ENCODE assay signal across 1 cellular context in the genomic region with DNA sequence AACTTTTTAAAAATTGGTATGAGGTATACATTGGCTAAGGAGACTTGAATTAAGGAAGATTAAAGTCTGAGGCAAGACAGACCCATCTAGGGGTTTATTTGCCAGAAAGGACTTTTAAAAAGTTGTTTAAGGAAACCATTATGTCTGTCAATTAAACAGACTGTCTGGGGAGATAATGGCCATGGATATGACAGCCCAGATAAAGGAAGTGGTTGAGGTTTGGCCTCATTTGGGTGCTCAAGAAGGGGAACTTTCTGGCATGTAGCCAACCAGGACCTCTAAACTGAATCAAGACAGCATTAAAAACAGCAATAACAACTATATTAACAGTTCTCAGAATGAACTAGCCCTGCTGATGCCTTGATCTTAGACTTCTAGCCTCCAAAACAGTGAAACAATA.
TF ChIP-seq lines count a peak whose summit lies in the region.

No MANE protein-coding gene starts in this region.

TF ChIP-seq in GM23338, 12 proteins besides CTCF, POLR2A, EP300 and RAD21 (continued from another document):
- TF ChIP-seq, protein P1, sequence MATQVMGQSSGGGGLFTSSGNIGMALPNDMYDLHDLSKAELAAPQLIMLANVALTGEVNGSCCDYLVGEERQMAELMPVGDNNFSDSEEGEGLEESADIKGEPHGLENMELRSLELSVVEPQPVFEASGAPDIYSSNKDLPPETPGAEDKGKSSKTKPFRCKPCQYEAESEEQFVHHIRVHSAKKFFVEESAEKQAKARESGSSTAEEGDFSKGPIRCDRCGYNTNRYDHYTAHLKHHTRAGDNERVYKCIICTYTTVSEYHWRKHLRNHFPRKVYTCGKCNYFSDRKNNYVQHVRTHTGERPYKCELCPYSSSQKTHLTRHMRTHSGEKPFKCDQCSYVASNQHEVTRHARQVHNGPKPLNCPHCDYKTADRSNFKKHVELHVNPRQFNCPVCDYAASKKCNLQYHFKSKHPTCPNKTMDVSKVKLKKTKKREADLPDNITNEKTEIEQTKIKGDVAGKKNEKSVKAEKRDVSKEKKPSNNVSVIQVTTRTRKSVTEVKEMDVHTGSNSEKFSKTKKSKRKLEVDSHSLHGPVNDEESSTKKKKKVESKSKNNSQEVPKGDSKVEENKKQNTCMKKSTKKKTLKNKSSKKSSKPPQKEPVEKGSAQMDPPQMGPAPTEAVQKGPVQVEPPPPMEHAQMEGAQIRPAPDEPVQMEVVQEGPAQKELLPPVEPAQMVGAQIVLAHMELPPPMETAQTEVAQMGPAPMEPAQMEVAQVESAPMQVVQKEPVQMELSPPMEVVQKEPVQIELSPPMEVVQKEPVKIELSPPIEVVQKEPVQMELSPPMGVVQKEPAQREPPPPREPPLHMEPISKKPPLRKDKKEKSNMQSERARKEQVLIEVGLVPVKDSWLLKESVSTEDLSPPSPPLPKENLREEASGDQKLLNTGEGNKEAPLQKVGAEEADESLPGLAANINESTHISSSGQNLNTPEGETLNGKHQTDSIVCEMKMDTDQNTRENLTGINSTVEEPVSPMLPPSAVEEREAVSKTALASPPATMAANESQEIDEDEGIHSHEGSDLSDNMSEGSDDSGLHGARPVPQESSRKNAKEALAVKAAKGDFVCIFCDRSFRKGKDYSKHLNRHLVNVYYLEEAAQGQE (IDR thresholded peaks at IDR 0.05; ENCODE audit: unreplicated experiment): no peak
- TF ChIP-seq EZH2phosphoT487 (IDR thresholded peaks at IDR 0.05; ENCODE audit: unreplicated experiment): no peak
